In genomic region chr7:131476740-131477139, GRCh38 we compare ENCODE assay signal across 23 cellular contexts.
A peak's percentile ranks its signal among the peaks of the same experiment; 100 is the strongest.
DNase-seq lines count a peak whose midpoint lies in the region; ATAC-seq, FAIRE-seq and TF ChIP-seq lines count a peak whose summit lies in the region.
"Had no signal": no experiment of that assay in that cellular context is flagged by ENCODE, and none has a peak within 500 bp of the region (broad histone marks: within the 10 kb centered on the region; RNA-seq: fewer than 3 reads in every experiment).

No MANE protein-coding gene starts in this region.

- in situ Hi-C loops in HepG2 (cut with HindIII; ENCODE audit: extremely low pct_ligation_motif_present, low pct_unique_long_range_greater_than_20kb) = no loop called here

- DNase-seq in HepG2 (ENCODE audit: low spot score) (no peak), OCI-LY7 (ENCODE audit: low spot score) (no peak), kidney (no peak), NCI-H1092 treated with DMSO at 0.1 percent for 48 hours (lab: John Stamatoyannopoulos, UW) (no peak)
- DNase-seq: 8988T; CD4-positive, CD25-positive, alpha-beta regulatory T cell; CD8-positive, alpha-beta T cell; DMS 273 treated with DMSO at 0.1 percent for 48 hours; DMS79; EL; GDM1; GOT3; HFFc6 had no signal

- BruUV-seq in HepG2 (replicated peaks; lab: Mats Ljungman, UMichigan) (no TSS peak), OCI-LY7 (replicated peaks; lab: Mats Ljungman, UMichigan) (TSS peak; percentile 5)

- CTCF ChIA-PET in HepG2 (lab: Yijun Ruan, JAX; ENCODE audit: low intra/inter-chr PET ratio, low total read pairs) (no interaction called here), OCI-LY7 (lab: Charles Lee; ENCODE audit: unreplicated experiment) (no interaction called here)

- H3K9me2 ChIP-seq in OCI-LY7 (ENCODE audit: insufficient read depth, low read length) = no peaks in the 10 kb centered on the region

- 0 out of 2 replicates have a peak, but pooled peaks cover 7% of the 10 kb centered on the region for H4K20me1 ChIP-seq in HepG2 (ENCODE audit: insufficient read depth, low read length)
- no peaks in the 10 kb centered on the region for H4K20me1 ChIP-seq in OCI-LY7 (ENCODE audit: insufficient read depth, low read length)
- H4K20me1 ChIP-seq: BLaER1 had no signal

- H3K9ac ChIP-seq in liver (ENCODE audit: low read depth in 1 of 2, low read length in 2 of 2) = no peak overlapping the region
- H3K9ac ChIP-seq in HepG2 (ENCODE audit: insufficient read depth, low read depth, low read length) = no peak overlapping the region
- H3K9ac ChIP-seq in kidney (ENCODE audit: low read length in 2 of 2) = no peak overlapping the region
- H3K9ac ChIP-seq: BLaER1 had no signal

- H3K27ac ChIP-seq in liver (ENCODE audit: low read depth in 1 of 2, low read length in 2 of 2) (no peak overlapping the region), HepG2 (ENCODE audit: extremely low read length, insufficient read depth, low read length) (no peak overlapping the region), OCI-LY7 (ENCODE audit: low read depth, low read length, poor library complexity, severe bottlenecking) (no peak overlapping the region), kidney (ENCODE audit: low read depth in 2 of 2, low read length in 2 of 2) (no peak overlapping the region)
- H3K27ac ChIP-seq: BLaER1, C4-2B had no signal

- H3K27me3 ChIP-seq in liver (ENCODE audit: control insufficient read depth in 4 of 4, insufficient read depth in 4 of 4, low read length in 3 of 4) (no peaks in the 10 kb centered on the region), HepG2 (ENCODE audit: control insufficient read depth in 1 of 2, insufficient read depth in 2 of 2, low read length in 2 of 2) (no peaks in the 10 kb centered on the region)
- H3K27me3 ChIP-seq: BLaER1 had no signal

- no peak overlapping the region for H3K4me2 ChIP-seq in HepG2 (ENCODE audit: low read depth, low read length)
- no peak overlapping the region for H3K4me2 ChIP-seq in OCI-LY7 (ENCODE audit: low read length)
- H3K4me2 ChIP-seq: BLaER1 had no signal

- TF ChIP-seq CTCF in liver (IDR thresholded peaks at IDR 0.05; ENCODE audit: low read depth, low read length, missing input control) (no peak), HepG2 (CRISPR knock-in tag; IDR thresholded peaks at IDR 0.05) (no peak), OCI-LY7 (conservative IDR thresholded peaks at IDR 0.05; ENCODE audit: low read length) (no peak), kidney (IDR thresholded peaks at IDR 0.05; ENCODE audit: borderline replicate concordance, extremely low read depth, insufficient read depth) (no peak)

- ATAC-seq in HepG2 (no peak), HG03432 (IDR thresholded peaks at IDR 0.05; ENCODE audit: unreplicated experiment) (no peak), GM21825 (IDR thresholded peaks at IDR 0.05; ENCODE audit: unreplicated experiment) (no peak)
- ATAC-seq: CD8-positive, alpha-beta T cell; GM12878 had no signal

- H3K4me3 ChIP-seq in liver (ENCODE audit: low read depth in 1 of 3, low read length in 3 of 3) (no peak overlapping the region), HepG2 (replicated peaks in 1 of 3; ENCODE audit: insufficient read depth in 1 of 3, low read depth in 2 of 3, low read length in 3 of 3) (no peak overlapping the region), OCI-LY7 (ENCODE audit: low read depth, low read length, poor library complexity, severe bottlenecking) (no peak overlapping the region), kidney (ENCODE audit: low read length in 2 of 2) (no peak overlapping the region)
- H3K4me3 ChIP-seq: BLaER1, GM12878, HAP-1 had no signal

- TF ChIP-seq EP300 in HepG2 (IDR thresholded peaks at IDR 0.05; ENCODE audit: low read depth in 2 of 2, low read length in 2 of 2) (no peak), HepG2 (CRISPR knock-in tag; IDR thresholded peaks at IDR 0.05; ENCODE audit: borderline replicate concordance) (no peak)

- intact Hi-C loops in HepG2 (cut with micrococcal nuclease; ENCODE audit: unreplicated experiment) (no loop called here), OCI-LY7 (cut with micrococcal nuclease; ENCODE audit: unreplicated experiment) (no loop called here), kidney (cut with DNase I) (no loop called here)

- no peaks in the 10 kb centered on the region for H3K79me2 ChIP-seq in HepG2 (ENCODE audit: insufficient read depth, low read length)
- H3K79me2 ChIP-seq in OCI-LY7 (ENCODE audit: insufficient read depth, low read depth, low read length) = no peaks in the 10 kb centered on the region

- TF ChIP-seq POLR2A in HepG2 (IDR thresholded peaks at IDR 0.05; ENCODE audit: insufficient read depth in 1 of 2, low read depth in 2 of 2, low read length in 2 of 2) = no peak

- 49% methylated on average over 2 of the region's 2 CpGs for WGBS in liver
- WGBS in HepG2 (ENCODE audit: low lambda C conversion rate) = 87% methylated on average over 2 of the region's 2 CpGs

- H3K36me3 ChIP-seq in liver (ENCODE audit: control insufficient read depth in 4 of 4, insufficient read depth in 3 of 4, low read depth in 1 of 4, low read length in 3 of 4) (peaks cover 0 to 2% (median 0%) of the 10 kb centered on the region in 4 donors), HepG2 (replicated peaks in 1 of 2; ENCODE audit: control insufficient read depth in 1 of 2, insufficient read depth in 2 of 2, low read length in 2 of 2) (peaks cover 0 to 7% of the 10 kb centered on the region in 2 experiments; a peak in 2 of 5 replicates), OCI-LY7 (ENCODE audit: insufficient read depth, low read length) (no peaks in the 10 kb centered on the region), kidney (ENCODE audit: control insufficient read depth in 1 of 2, insufficient read depth in 2 of 2, low read length in 2 of 2) (peaks cover under 1 to 12% of the 10 kb centered on the region in 2 donors)

- H2AFZ ChIP-seq in HepG2 (ENCODE audit: low read length) (no peak overlapping the region), OCI-LY7 (ENCODE audit: low read length) (no peak overlapping the region)

- TF ChIP-seq RAD21 in liver (IDR thresholded peaks at IDR 0.05) (no peak), HepG2 (CRISPR knock-in tag; IDR thresholded peaks at IDR 0.05) (no peak)

- no peaks in the 10 kb centered on the region for H3K9me3 ChIP-seq in liver (ENCODE audit: control insufficient read depth in 4 of 4, low read length in 3 of 4)
- no peaks in the 10 kb centered on the region for H3K9me3 ChIP-seq in HepG2 (ENCODE audit: low read length)
- H3K9me3 ChIP-seq in OCI-LY7 (ENCODE audit: low read length) = no peaks in the 10 kb centered on the region
- H3K9me3 ChIP-seq in kidney (ENCODE audit: control insufficient read depth in 1 of 2, low read length in 2 of 2) = no peaks in the 10 kb centered on the region
- H3K9me3 ChIP-seq: BLaER1, HAP-1 had no signal

- POLR2A ChIA-PET in HepG2 (lab: Yijun Ruan, JAX) = no interaction called here
- POLR2A ChIA-PET in OCI-LY7 (lab: Charles Lee) = interaction anchor here (0.6 kb wide), 2 partner anchors 37 to 833 kb away, joined by 3 read pairs; no protein-coding TSS in a partner anchor

- H3K4me1 ChIP-seq in liver (ENCODE audit: control insufficient read depth in 4 of 4, insufficient read depth in 4 of 4, low read length in 3 of 4) (peaks cover 0 to 29% (median 9%) of the 10 kb centered on the region in 4 donors), HepG2 (ENCODE audit: insufficient read depth, low read length) (peaks cover 15% of the 10 kb centered on the region), OCI-LY7 (ENCODE audit: insufficient read depth, low read length, poor library complexity, severe bottlenecking) (no peaks in the 10 kb centered on the region), kidney (ENCODE audit: control insufficient read depth in 1 of 2, insufficient read depth in 1 of 2, low read depth in 1 of 2, low read length in 2 of 2) (peaks cover 0 to 20% of the 10 kb centered on the region in 2 donors)
- H3K4me1 ChIP-seq: BLaER1 had no signal

- no peak for FAIRE-seq in HepG2 (lab: Jason Lieb, UNC)
- FAIRE-seq in kidney (lab: Jason Lieb, UNC) = peak; percentile 64
- FAIRE-seq: D721Med, GM12878, GM19239, H54 had no signal

TF ChIP-seq in liver, 16 proteins besides CTCF, POLR2A, EP300 and RAD21 (continues in another document):
- TF ChIP-seq JUND (IDR thresholded peaks at IDR 0.05) (no peak), ATF3 (IDR thresholded peaks at IDR 0.05) (no peak), HNF4A (conservative IDR thresholded peaks at IDR 0.05) (peak; percentile 72 to 77)

TF ChIP-seq in HepG2, 621 proteins besides CTCF, POLR2A, EP300 and RAD21 (continues in another document):
- TF ChIP-seq ZNF260 (CRISPR knock-in tag; IDR thresholded peaks at IDR 0.05; ENCODE audit: borderline replicate concordance, low read depth) = no peak
- TF ChIP-seq JUNB (CRISPR knock-in tag; IDR thresholded peaks at IDR 0.05; ENCODE audit: borderline replicate concordance) = no peak
- no peak for TF ChIP-seq SP2 (CRISPR knock-in tag; IDR thresholded peaks at IDR 0.05)
- TF ChIP-seq HNF1B (CRISPR knock-in tag; IDR thresholded peaks at IDR 0.05) = no peak
- no peak for TF ChIP-seq ZIK1 (CRISPR knock-in tag; IDR thresholded peaks at IDR 0.05; ENCODE audit: borderline replicate concordance, low read depth)
- TF ChIP-seq RELA (CRISPR knock-in tag; IDR thresholded peaks at IDR 0.05) = no peak
- no peak for TF ChIP-seq SOX5 (CRISPR knock-in tag; IDR thresholded peaks at IDR 0.05; ENCODE audit: borderline replicate concordance)
- no peak for TF ChIP-seq ZNF691 (CRISPR knock-in tag; IDR thresholded peaks at IDR 0.05; ENCODE audit: borderline replicate concordance, low read depth)
- no peak for TF ChIP-seq RBAK (CRISPR knock-in tag; IDR thresholded peaks at IDR 0.05)
